ENCODE assay signal across 7 cellular contexts in genomic region chr7:147394329-147394728, GRCh38.
"Had no signal": no experiment of that assay in that cellular context is flagged by ENCODE, and none has a peak within 500 bp of the region (broad histone marks: within the 10 kb centered on the region; RNA-seq: fewer than 3 reads in every experiment).

No MANE protein-coding gene starts in this region.

- H3K27ac ChIP-seq: HL-60, KMS-11 had no signal

- H3K4me3 Mint-ChIP-seq: IgD-negative memory B cell had no signal

- H3K4me1 Mint-ChIP-seq: IgD-negative memory B cell had no signal

- H3K36me3 Mint-ChIP-seq: IgD-negative memory B cell had no signal

- FAIRE-seq: HTR-8/SVneo had no signal

- H3K27me3 Mint-ChIP-seq: IgD-negative memory B cell had no signal

- H3K27ac Mint-ChIP-seq: IgD-negative memory B cell had no signal

- DNase-seq: Karpas-422, KBM-7, KG1 had no signal

- H3K4me2 ChIP-seq: KMS-11 had no signal

- H3K9ac ChIP-seq: KMS-11 had no signal
